ENCODE assay signal across 20 cellular contexts in the genomic region with DNA sequence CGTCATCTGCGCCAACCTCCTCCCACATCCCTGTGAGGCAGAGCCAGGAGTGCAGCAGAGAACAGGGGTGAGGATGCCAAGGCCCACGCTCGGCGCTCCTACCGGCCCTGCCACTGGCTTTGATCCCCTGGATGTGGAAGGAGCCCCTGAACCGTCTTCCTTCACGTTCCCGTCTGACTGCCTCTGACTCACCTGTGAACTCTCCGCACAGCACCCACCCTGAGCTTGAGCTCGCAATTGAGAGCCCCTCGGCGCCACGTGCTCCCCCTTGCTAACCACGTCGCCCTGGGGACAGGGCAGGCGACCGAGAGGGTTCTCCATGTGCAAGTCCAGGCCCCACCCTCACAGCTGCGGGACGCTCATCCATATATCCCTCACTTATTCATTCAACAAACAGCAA.
DNase-seq lines count a peak whose midpoint lies in the region; ATAC-seq, FAIRE-seq and TF ChIP-seq lines count a peak whose summit lies in the region.
"Had no signal": no experiment of that assay in that cellular context is flagged by ENCODE, and none has a peak within 500 bp of the region (broad histone marks: within the 10 kb centered on the region; RNA-seq: fewer than 3 reads in every experiment).

No MANE protein-coding gene starts in this region.

- peak overlapping the region; percentile 49 for H2AK5ac ChIP-seq in neuronal stem cell (ENCODE audit: low read depth, low read length)

- no peak overlapping the region for H3K4me3 ChIP-seq in kidney (ENCODE audit: low read length in 2 of 2)
- no peak overlapping the region for H3K4me3 ChIP-seq in neuronal stem cell (ENCODE audit: low read length in 2 of 2)
- H3K4me3 ChIP-seq: A549, K562 had no signal

- H2BK15ac ChIP-seq in neuronal stem cell (ENCODE audit: low read length): no peak overlapping the region

- no peaks in the 10 kb centered on the region for H3K27me3 ChIP-seq in neuronal stem cell (ENCODE audit: control insufficient read depth in 3 of 3, insufficient read depth in 3 of 3, low read depth in 1 of 3, low read length in 3 of 3)

- H4K8ac ChIP-seq in neuronal stem cell (ENCODE audit: low read depth, low read length): no peak overlapping the region

- H3K36me3 ChIP-seq in kidney (ENCODE audit: control insufficient read depth in 1 of 2, insufficient read depth in 2 of 2, low read length in 2 of 2) (no peaks in the 10 kb centered on the region), neuronal stem cell (replicated peaks in 1 of 2; ENCODE audit: control insufficient read depth in 2 of 2, insufficient read depth in 2 of 2, low read length in 2 of 2) (no peaks in the 10 kb centered on the region)

- H4K91ac ChIP-seq in neuronal stem cell (ENCODE audit: low read depth, low read length, poor library complexity): peak overlapping the region; percentile 14

- no peak overlapping the region for H2AFZ ChIP-seq in neuronal stem cell (ENCODE audit: low read length)

- FAIRE-seq in kidney (lab: Jason Lieb, UNC): no peak
- FAIRE-seq: A549, D721Med, G401.6, GM12891, K562 had no signal

- no peaks in the 10 kb centered on the region for H3K79me1 ChIP-seq in neuronal stem cell (ENCODE audit: low read depth, low read length)

- no peak overlapping the region for H3K14ac ChIP-seq in neuronal stem cell (ENCODE audit: low read length)

- peak overlapping the region; percentile 18 for H2BK12ac ChIP-seq in neuronal stem cell (ENCODE audit: low read length)

- no peaks in the 10 kb centered on the region for H3K4me1 ChIP-seq in kidney (ENCODE audit: control insufficient read depth in 1 of 2, insufficient read depth in 1 of 2, low read depth in 1 of 2, low read length in 2 of 2)
- peaks cover 0 to 4% of the 10 kb centered on the region in 2 donors for H3K4me1 ChIP-seq in neuronal stem cell (ENCODE audit: control insufficient read depth in 2 of 2, insufficient read depth in 1 of 2, low read depth in 1 of 2, low read length in 2 of 2)
- H3K4me1 ChIP-seq: A549, Caco-2 had no signal

- intact Hi-C loops in Right ventricle myocardium inferior (cut with DNase I): no loop called here
- intact Hi-C loops in cardiac septum (cut with DNase I): no loop called here
- intact Hi-C loops in kidney (cut with DNase I): no loop called here

- H3K9me3 ChIP-seq in kidney (ENCODE audit: control insufficient read depth in 1 of 2, low read length in 2 of 2) (no peaks in the 10 kb centered on the region), neuronal stem cell (replicated peaks in 1 of 2; ENCODE audit: control insufficient read depth in 2 of 2, insufficient read depth in 1 of 2, low read depth in 1 of 2, low read length in 2 of 2) (peaks cover 0 to 3% of the 10 kb centered on the region in 2 donors)
- H3K9me3 ChIP-seq: A549, Caco-2 had no signal

- DNase-seq in Right ventricle myocardium inferior (ENCODE audit: missing footprints) (peak; percentile 61), cardiac septum (ENCODE audit: low spot score) (no peak), kidney (peak; percentile 61), neuronal stem cell (ENCODE audit: low spot score) (no peak), foreskin melanocyte (no peak)
- no peak for DNase-seq in effector CD4-positive, alpha-beta T cell
- DNase-seq in stimulated activated naive CD8-positive, alpha-beta T cell treated with anti-CD3 and anti-CD28 coated beads, Interleukin-15, Interleukin-2, amounts not matched to agents 100 U/mL and 50 U/mL, for 24 hours: no peak
- DNase-seq: AML-193; Caco-2; CD4-positive, alpha-beta T cell; HCEC 1CT; IMR-90 had no signal

- no peak for TF ChIP-seq CTCF in kidney (IDR thresholded peaks at IDR 0.05; ENCODE audit: borderline replicate concordance, extremely low read depth, insufficient read depth)

- ATAC-seq in Right ventricle myocardium inferior: no peak
- no peak for ATAC-seq in stimulated activated naive CD8-positive, alpha-beta T cell treated with anti-CD3 and anti-CD28 coated beads, Interleukin-15, Interleukin-2, amounts not matched to agents 100 U/mL and 50 U/mL, for 24 hours
- ATAC-seq: A549, K562 had no signal

- H2BK5ac ChIP-seq in neuronal stem cell (ENCODE audit: low read length): peak overlapping the region; percentile 14

- no CpG with 5 or more reads among the region's 20 CpGs for WGBS in neuronal stem cell (ENCODE audit: extremely low coverage in 2 of 2, insufficient read length in 2 of 2, insufficient replicate concordance in 1 of 2), 2 donors

- H2BK120ac ChIP-seq in neuronal stem cell (ENCODE audit: low read depth, low read length): no peak overlapping the region

- H3K4me2 ChIP-seq in neuronal stem cell (ENCODE audit: insufficient read depth, low read length, poor library complexity, severe bottlenecking): no peak overlapping the region
- H3K4me2 ChIP-seq: A549 had no signal

- H3K18ac ChIP-seq in neuronal stem cell (ENCODE audit: low read length): no peak overlapping the region

- H3K27ac ChIP-seq in kidney (ENCODE audit: low read depth in 2 of 2, low read length in 2 of 2) (no peak overlapping the region), neuronal stem cell (replicated peaks; ENCODE audit: low read length) (no peak overlapping the region)
- H3K27ac ChIP-seq: 22Rv1, A549, C4-2B, HL-60 had no signal

- H3K9ac ChIP-seq in kidney (ENCODE audit: low read length in 2 of 2) (no peak overlapping the region), neuronal stem cell (ENCODE audit: low read depth, low read length, poor library complexity) (no peak overlapping the region)

- no peak overlapping the region for H3K4ac ChIP-seq in neuronal stem cell (ENCODE audit: low read length)

- no peak overlapping the region for H3K23ac ChIP-seq in neuronal stem cell (ENCODE audit: low read depth, low read length, poor library complexity)

Comparison
In these comparisons a context has a peak if more than half of its experiments do, and no peak if none do; other contexts are left out.
1. DNase-seq: peak in Right ventricle myocardium inferior (single experiment) and kidney (single experiment); none in cardiac septum (single experiment), neuronal stem cell (single experiment), effector CD4-positive, alpha-beta T cell (single experiment), foreskin melanocyte (single experiment) and stimulated activated naive CD8-positive, alpha-beta T cell treated with anti-CD3 and anti-CD28 coated beads, Interleukin-15, Interleukin-2, amounts not matched to agents 100 U/mL and 50 U/mL, for 24 hours (single experiment).